ENCODE assay signal across 19 cellular contexts in genomic region chr2:27240406-27240805, GRCh38. TPM values are rescaled to one million over a fixed set of nuclear protein-coding genes. Genes with fewer than 3 reads are reported as not detected.
A peak's percentile ranks its signal among the peaks of the same experiment; 100 is the strongest.
DNase-seq lines count a peak whose midpoint lies in the region; ATAC-seq, FAIRE-seq and TF ChIP-seq lines count a peak whose summit lies in the region.
"Had no signal": no experiment of that assay in that cellular context is flagged by ENCODE, and none has a peak within 500 bp of the region (broad histone marks: within the 10 kb centered on the region; RNA-seq: fewer than 3 reads in every experiment).

No MANE protein-coding gene starts in this region.

- ATAC-seq in left cardiac atrium = no peak

- peak; percentile 1 for DNase-seq in left ventricle myocardium inferior
- no peak for DNase-seq in left cardiac atrium
- DNase-seq in astrocyte (ENCODE audit: low read depth) = no peak
- DNase-seq in endothelial cell (ENCODE audit: low spot score) = no peak
- no peak for DNase-seq in NCI-H524 treated with DMSO at 0.1 percent for 48 hours (lab: John Stamatoyannopoulos, UW)
- no peak for DNase-seq in colonic mucosa
- DNase-seq: C1 segment of cervical spinal cord; Caco-2; CD4-positive, alpha-beta memory T cell; DMS153; DND-41; GM23248; H7; HCEC 1CT had no signal

- intact Hi-C loops in left ventricle myocardium inferior (cut with micrococcal nuclease) (no loop called here), left cardiac atrium (cut with DNase I) (loop anchor here in 1 of 2 donors (10.0 kb wide), 1 partner anchor 54 kb away; no protein-coding TSS in a partner anchor), colonic mucosa (cut with DNase I) (no loop called here)

- H3K9me3 Mint-ChIP-seq in astrocyte (ENCODE audit: unreplicated experiment) = no peaks in the 10 kb centered on the region
- H3K9me3 Mint-ChIP-seq in endothelial cell (ENCODE audit: unreplicated experiment) = no peaks in the 10 kb centered on the region

- H3K27me3 Mint-ChIP-seq in astrocyte (ENCODE audit: low read depth, unreplicated experiment) = no peaks in the 10 kb centered on the region
- H3K27me3 Mint-ChIP-seq in endothelial cell (ENCODE audit: unreplicated experiment) = peaks cover 2% of the 10 kb centered on the region
- H3K27me3 Mint-ChIP-seq: CD4-positive, alpha-beta memory T cell had no signal

- TF ChIP-seq CTCF in left ventricle myocardium inferior (IDR thresholded peaks at IDR 0.05; ENCODE audit: borderline replicate concordance) (no peak), astrocyte (IDR thresholded peaks at IDR 0.05; ENCODE audit: insufficient read depth, low read depth, low read length) (no peak), endothelial cell (IDR thresholded peaks at IDR 0.05; ENCODE audit: unreplicated experiment) (no peak), colonic mucosa (IDR thresholded peaks at IDR 0.05) (no peak)

- H3K36me3 ChIP-seq in left ventricle myocardium inferior (peaks cover 84% of the 10 kb centered on the region), astrocyte (ENCODE audit: insufficient read depth, low read length) (peaks cover 58% of the 10 kb centered on the region), colonic mucosa (peaks cover 9% of the 10 kb centered on the region)

- H3K4me1 Mint-ChIP-seq in astrocyte (ENCODE audit: low read depth, unreplicated experiment) (no peaks in the 10 kb centered on the region), endothelial cell (ENCODE audit: unreplicated experiment) (no peaks in the 10 kb centered on the region)

- H3K27me3 ChIP-seq in left ventricle myocardium inferior (ENCODE audit: low read depth) = no peaks in the 10 kb centered on the region
- H3K27me3 ChIP-seq in astrocyte (ENCODE audit: insufficient read depth, low read length) = no peaks in the 10 kb centered on the region
- H3K27me3 ChIP-seq in colonic mucosa = no peaks in the 10 kb centered on the region

- H3K27ac Mint-ChIP-seq in astrocyte (ENCODE audit: unreplicated experiment) (peak overlapping the region; percentile 19), endothelial cell (ENCODE audit: unreplicated experiment) (peak overlapping the region; percentile 70)

- peaks cover 32% of the 10 kb centered on the region for H3K4me1 ChIP-seq in left ventricle myocardium inferior
- H3K4me1 ChIP-seq in astrocyte (ENCODE audit: insufficient read depth, low read length) = no peaks in the 10 kb centered on the region
- no peaks in the 10 kb centered on the region for H3K4me1 ChIP-seq in colonic mucosa
- H3K4me1 ChIP-seq: Caco-2 had no signal

- H3K36me3 Mint-ChIP-seq in astrocyte (ENCODE audit: low read depth, unreplicated experiment) (peaks cover 30% of the 10 kb centered on the region), endothelial cell (ENCODE audit: low read depth, unreplicated experiment) (peaks cover 41% of the 10 kb centered on the region)

- H3K4me3 Mint-ChIP-seq in astrocyte (ENCODE audit: unreplicated experiment) (no peak overlapping the region), endothelial cell (ENCODE audit: unreplicated experiment) (peak overlapping the region; percentile 73)
- H3K4me3 Mint-ChIP-seq: CD4-positive, alpha-beta memory T cell had no signal

- H3K9ac ChIP-seq in astrocyte (ENCODE audit: low read length) = no peak overlapping the region
- no peak overlapping the region for H3K9ac ChIP-seq in colonic mucosa (ENCODE audit: low read depth in 2 of 2, low read length in 2 of 2)
- H3K9ac ChIP-seq: GM23248 had no signal

- no peak overlapping the region for H2AFZ ChIP-seq in astrocyte (ENCODE audit: low read depth, low read length)
- H2AFZ ChIP-seq: GM23248 had no signal

- no peak overlapping the region for H3K4me2 ChIP-seq in astrocyte (ENCODE audit: low read length)

- no peak for FAIRE-seq in astrocyte (lab: Jason Lieb, UNC)
- FAIRE-seq: G401.6, GM12892, GM19239, H1 had no signal

- H3K9me3 ChIP-seq in left ventricle myocardium inferior (replicated peaks) = no peaks in the 10 kb centered on the region
- no peaks in the 10 kb centered on the region for H3K9me3 ChIP-seq in astrocyte (ENCODE audit: insufficient read depth, low read depth, low read length)
- H3K9me3 ChIP-seq in colonic mucosa = no peaks in the 10 kb centered on the region
- H3K9me3 ChIP-seq: Caco-2 had no signal

- H4K20me1 ChIP-seq in astrocyte (ENCODE audit: insufficient read depth, low read length) = peaks cover 10% of the 10 kb centered on the region

- H3K27ac ChIP-seq in left ventricle myocardium inferior (replicated peaks) = no peak overlapping the region
- H3K27ac ChIP-seq in astrocyte (ENCODE audit: low read depth, low read length) = no peak overlapping the region
- H3K27ac ChIP-seq in colonic mucosa = no peak overlapping the region
- H3K27ac ChIP-seq: GM23248 had no signal

- no peak overlapping the region for H3K4me3 ChIP-seq in left ventricle myocardium inferior
- no peak overlapping the region for H3K4me3 ChIP-seq in astrocyte (ENCODE audit: insufficient read depth, low read depth, low read length)
- H3K4me3 ChIP-seq in colonic mucosa = no peak overlapping the region
- H3K4me3 ChIP-seq: GM23248 had no signal

- H3K79me2 ChIP-seq in astrocyte (ENCODE audit: insufficient read depth, low read length) = no peaks in the 10 kb centered on the region

RNA-seq across cellular contexts. Expression of gene SLC30A3, which starts 22.4 kb away (rescaled TPM):
- total RNA-seq in left ventricle myocardium inferior (5.9 TPM), left cardiac atrium (1 to 10 TPM; 4.8 to 5.7 TPM), astrocyte (0.16 and 0.34 TPM in 2 replicates), endothelial cell (ENCODE audit: unreplicated experiment) (not detected), colonic mucosa (not detected)
- total RNA-seq: CD4-positive, alpha-beta memory T cell; GM23248 had no signal

RNA-seq across cellular contexts. Expression of gene CAD, which starts 23.2 kb away (rescaled TPM):
- total RNA-seq in left ventricle myocardium inferior = 7.7 TPM
- total RNA-seq in left cardiac atrium = 10 to 100 TPM; 12.7 to 15.2 TPM
- total RNA-seq in astrocyte = 50.7 and 51.2 TPM in 2 replicates
- total RNA-seq in endothelial cell (ENCODE audit: unreplicated experiment) = 49.4 TPM
- 10 to 100 TPM; 11.1 to 49.1 TPM for total RNA-seq in colonic mucosa

RNA-seq across cellular contexts. Expression of gene SLC5A6, which starts 28.3 kb away (rescaled TPM):
- 12.0 TPM for total RNA-seq in left ventricle myocardium inferior
- 10 to 100 TPM; 20.0 to 21.4 TPM for total RNA-seq in left cardiac atrium
- 43.9 and 54.0 TPM in 2 replicates for total RNA-seq in astrocyte
- total RNA-seq in endothelial cell (ENCODE audit: unreplicated experiment) = 63.0 TPM
- total RNA-seq in colonic mucosa = 10 to 100 TPM; 19.4 to 57.5 TPM

RNA-seq across cellular contexts. Expression of gene ATRAID, which starts 28.6 kb away (rescaled TPM):
- 121 TPM for total RNA-seq in left ventricle myocardium inferior
- 100 to 1,000 TPM; 106 to 125 TPM for total RNA-seq in left cardiac atrium
- total RNA-seq in astrocyte = 62.9 and 66.9 TPM in 2 replicates
- 89.9 TPM for total RNA-seq in endothelial cell (ENCODE audit: unreplicated experiment)
- 10 to 100 TPM; 80.7 to 83.4 TPM for total RNA-seq in colonic mucosa

RNA-seq across cellular contexts. Expression of gene DNAJC5G, which starts 34.8 kb away (rescaled TPM):
- total RNA-seq in left ventricle myocardium inferior (1.2 TPM), left cardiac atrium (under 1 TPM; 0.41 to 0.71 TPM), astrocyte (not detected in 2 replicates), endothelial cell (ENCODE audit: unreplicated experiment) (not detected), colonic mucosa (not detected)
- total RNA-seq: A172; CD4-positive, alpha-beta memory T cell; GM23248; H7 had no signal
